In genomic region chr9:127389391-127390242, GRCh38 we compare ENCODE assay signal across 1 cellular context.
TF ChIP-seq lines count a peak whose summit lies in the region.

No MANE protein-coding gene starts in this region.

TF ChIP-seq in GM12878, 131 proteins besides CTCF, POLR2A, EP300 and RAD21:
- TF ChIP-seq MXI1 (IDR thresholded peaks at IDR 0.05; ENCODE audit: low read depth, low read length) (no peak), CBX5 (IDR thresholded peaks at IDR 0.05; ENCODE audit: low read depth) (no peak), YY1 (IDR thresholded peaks at IDR 0.05; ENCODE audit: low read depth, low read length) (no peak), RFX5 (IDR thresholded peaks at IDR 0.05; ENCODE audit: low read depth, low read length) (no peak), CBX3 (IDR thresholded peaks at IDR 0.05; ENCODE audit: borderline replicate concordance, low read depth) (no peak), GATAD2B (conservative IDR thresholded peaks at IDR 0.05; ENCODE audit: low read depth) (no peak), CREM (IDR thresholded peaks at IDR 0.05; ENCODE audit: low read depth) (no peak), CREB1 (IDR thresholded peaks at IDR 0.05; ENCODE audit: low read depth) (no peak), BMI1 (IDR thresholded peaks at IDR 0.05; ENCODE audit: borderline replicate concordance) (no peak), WRNIP1 (IDR thresholded peaks at IDR 0.05; ENCODE audit: borderline replicate concordance, low read depth, low read length) (no peak), DPF2 (IDR thresholded peaks at IDR 0.05) (no peak)
TF ChIP-seq in GM12878: peak in this region for 0.
